ENCODE assay signal across 8 cellular contexts in genomic region chr2:175166216-175166824, GRCh38. TPM values are rescaled to one million over a fixed set of nuclear protein-coding genes. Genes with fewer than 3 reads are reported as not detected.
DNase-seq lines count a peak whose midpoint lies in the region; ATAC-seq, FAIRE-seq and TF ChIP-seq lines count a peak whose summit lies in the region.

No MANE protein-coding gene starts in this region.

- no peaks in the 10 kb centered on the region for H3K36me3 ChIP-seq in BE2C
- peaks cover 3% of the 10 kb centered on the region for H3K36me3 ChIP-seq in HUES6 (ENCODE audit: control insufficient read depth, insufficient read depth, low read length)
- H3K36me3 ChIP-seq in GM12878 (ENCODE audit: control insufficient read depth in 2 of 2, insufficient read depth in 2 of 2, low read length in 1 of 2) = peaks cover 0 to 2% of the 10 kb centered on the region in 2 experiments; a peak in 1 of 4 replicates
- H3K36me3 ChIP-seq in muscle layer of duodenum (ENCODE audit: control insufficient read depth in 1 of 2, insufficient read depth in 2 of 2, low read length in 2 of 2) = peaks cover 0 to 7% of the 10 kb centered on the region in 2 donors
- no peaks in the 10 kb centered on the region for H3K36me3 ChIP-seq in small intestine (ENCODE audit: control insufficient read depth in 2 of 2, insufficient read depth in 2 of 2, low read length in 2 of 2)

- H4K20me1 ChIP-seq in GM12878 (ENCODE audit: control insufficient read depth, insufficient read depth) = no peaks in the 10 kb centered on the region

- peak overlapping the region; percentile 97 for H3K9ac ChIP-seq in HUES6 (ENCODE audit: low read length)
- peak overlapping the region; percentile 92 for H3K9ac ChIP-seq in GM12878 (ENCODE audit: control insufficient read depth, insufficient read depth, low read length)

- intact Hi-C loops in GM12878 (cut with micrococcal nuclease; ENCODE audit: unreplicated experiment) = no loop called here

- 59% methylated on average over 9 of the region's 9 CpGs for WGBS in GM12878 (ENCODE audit: insufficient coverage, insufficient replicate concordance, low lambda C conversion rate, missing lambda C conversion rate)
- 50 to 59% (median 57%) methylated on average over 9 of the region's 9 CpGs for WGBS in small intestine, 3 donors

- TF ChIP-seq EP300 in GM12878 (IDR thresholded peaks at IDR 0.05; ENCODE audit: borderline replicate concordance in 1 of 2, control insufficient read depth in 1 of 2, low read depth in 2 of 2, low read length in 2 of 2) = no peak

- H3K27me3 ChIP-seq in BE2C = no peaks in the 10 kb centered on the region
- no peaks in the 10 kb centered on the region for H3K27me3 ChIP-seq in HUES6 (ENCODE audit: control insufficient read depth, insufficient read depth, low read length)
- no peaks in the 10 kb centered on the region for H3K27me3 ChIP-seq in GM12878 (replicated peaks in 1 of 2; ENCODE audit: control insufficient read depth in 2 of 2, insufficient read depth in 2 of 2, low read length in 1 of 2)
- H3K27me3 ChIP-seq in muscle layer of duodenum (ENCODE audit: low read depth, low read length) = no peaks in the 10 kb centered on the region
- no peaks in the 10 kb centered on the region for H3K27me3 ChIP-seq in small intestine (ENCODE audit: control insufficient read depth in 2 of 2, insufficient read depth in 2 of 2, low read length in 2 of 2)

- TF ChIP-seq RAD21 in GM12878 (IDR thresholded peaks at IDR 0.05; ENCODE audit: insufficient read depth, low read depth, low read length) = no peak

- SMC1A ChIA-PET in GM12878 (lab: Charles Lee; ENCODE audit: uncharacterized antibody, unreplicated experiment) = interaction anchor here (1.0 to 1.9 kb wide), 4 partner anchors 13 to 30 kb away, joined by 3 to 15 read pairs (median 6); no protein-coding TSS in a partner anchor

- H3K4me3 ChIP-seq in BE2C (ENCODE audit: low read depth, low read length) (peak overlapping the region; percentile 92), HUES6 (ENCODE audit: low read depth, low read length) (peak overlapping the region; percentile 100), GM12878 (peak overlapping the region; percentile 93), muscle layer of duodenum (ENCODE audit: low read depth in 1 of 2, low read length in 2 of 2) (peak overlapping the region; percentile 11 to 98), small intestine (ENCODE audit: low read depth in 1 of 2, low read length in 2 of 2) (no peak overlapping the region)

- RAD21 ChIA-PET in GM12878 (lab: Charles Lee; ENCODE audit: unreplicated experiment) = interaction anchor here (1.2 to 1.5 kb wide), 2 partner anchors 29 to 60 kb away, joined by 3 to 5 read pairs; no protein-coding TSS in a partner anchor

- H3K4me1 ChIP-seq in BE2C (peaks cover 3% of the 10 kb centered on the region; the same call in 1 of the 2 replicates), HUES6 (ENCODE audit: control insufficient read depth, insufficient read depth, low read length) (peaks cover 4% of the 10 kb centered on the region), GM12878 (ENCODE audit: control insufficient read depth, insufficient read depth, low read length) (peaks cover 3% of the 10 kb centered on the region; the same call in 1 of the 2 replicates), muscle layer of duodenum (ENCODE audit: control insufficient read depth in 1 of 2, insufficient read depth in 2 of 2, low read length in 2 of 2) (peaks cover 7 to 19% of the 10 kb centered on the region in 2 donors), small intestine (ENCODE audit: control insufficient read depth in 2 of 2, insufficient read depth in 1 of 2, low read depth in 1 of 2, low read length in 1 of 2) (no peaks in the 10 kb centered on the region)

- DNase-seq in BE2C (no peak), GM12878 (ENCODE audit: low read depth, low spot score) (no peak), small intestine (no peak), SHP77 (lab: John Stamatoyannopoulos, UW) (no peak), inferior parietal cortex (ENCODE audit: extremely low spot score) (no peak)

- no TSS peak for BruUV-seq in GM12878 (replicated peaks; lab: Mats Ljungman, UMichigan)

- H3K27ac ChIP-seq in HUES6 (ENCODE audit: low read depth, low read length) (peak overlapping the region; percentile 89; the same call in 1 of the 2 replicates), GM12878 (ENCODE audit: control insufficient read depth, insufficient read depth) (peak overlapping the region; percentile 95; the same call in 1 of the 2 replicates), muscle layer of duodenum (ENCODE audit: low read length) (no peak overlapping the region), small intestine (ENCODE audit: low read depth in 1 of 2, low read length in 1 of 2) (no peak overlapping the region)

- H3K4me2 ChIP-seq in GM12878 (ENCODE audit: control insufficient read depth, insufficient read depth) = peak overlapping the region; percentile 53

- H2AFZ ChIP-seq in GM12878 (ENCODE audit: control insufficient read depth, low read depth, low read length) = no peak overlapping the region

- FAIRE-seq in GM12878 (lab: Jason Lieb, UNC) = no peak
- no peak for FAIRE-seq in small intestine (lab: Jason Lieb, UNC)

- CTCF ChIA-PET in GM12878 (lab: Yijun Ruan, JAX) = interaction anchor here (1.2 to 2.6 kb wide), 5 partner anchors 12 to 61 kb away, joined by 4 to 12 read pairs (median 7); no protein-coding TSS in a partner anchor

- H3K9me3 ChIP-seq in BE2C = no peaks in the 10 kb centered on the region
- H3K9me3 ChIP-seq in HUES6 (ENCODE audit: control insufficient read depth, insufficient read depth, low read depth, low read length) = no peaks in the 10 kb centered on the region; the same call in 1 of the 2 replicates
- H3K9me3 ChIP-seq in GM12878 (replicated peaks; ENCODE audit: control insufficient read depth, insufficient read depth, low read length) = no peaks in the 10 kb centered on the region; the same call in 1 of the 3 replicates
- H3K9me3 ChIP-seq in muscle layer of duodenum (ENCODE audit: control insufficient read depth in 1 of 2, low read length in 2 of 2) = no peaks in the 10 kb centered on the region
- no peaks in the 10 kb centered on the region for H3K9me3 ChIP-seq in small intestine (ENCODE audit: control insufficient read depth, low read depth)

- TF ChIP-seq CTCF in BE2C (IDR thresholded peaks at IDR 0.05; ENCODE audit: low read depth, low read length) = no peak
- no peak for TF ChIP-seq CTCF in GM12878 (IDR thresholded peaks at IDR 0.05 in 2 of 3, conservative IDR thresholded peaks at IDR 0.05 in 1 of 3; ENCODE audit: control insufficient read depth in 2 of 3, extremely low read depth in 1 of 3, insufficient read depth in 1 of 3, low read depth in 3 of 3, low read length in 3 of 3)

- in situ Hi-C loops in GM12878 (cut with MboI) = no loop called here

- ATAC-seq in GM12878 = no peak
- no peak for ATAC-seq in GM19463 (IDR thresholded peaks at IDR 0.05; ENCODE audit: unreplicated experiment)

- POLR2A ChIA-PET in GM12878 (lab: Charles Lee) = interaction anchor here (0.9 to 2.1 kb wide), 5 partner anchors 11 to 62 kb away, joined by 3 to 7 read pairs (median 4); partner anchors contain the start of gene ATP5MC3

- peaks cover 65% of the 10 kb centered on the region for H3K79me2 ChIP-seq in GM12878 (ENCODE audit: control insufficient read depth, insufficient read depth, low read length)

- no peak for TF ChIP-seq POLR2A in GM12878 (IDR thresholded peaks at IDR 0.05; ENCODE audit: low read depth, low read length)

TF ChIP-seq in GM12878, 131 proteins besides CTCF, POLR2A, EP300 and RAD21 (continues in another document):
- no peak for TF ChIP-seq RBBP5 (conservative IDR thresholded peaks at IDR 0.05)

RNA-seq across cellular contexts. Expression of gene ATF2, which starts 1.7 kb away (rescaled TPM):
- polyA plus RNA-seq in BE2C (2012; ENCODE audit: insufficient read depth, insufficient read length, low read depth) = 10.3 TPM
- 146 and 154 TPM in 2 replicates for total RNA-seq in GM12878 (2013; cell fraction: nucleolus; rRNA removed)
- 26.0 and 28.2 TPM in 2 replicates for total RNA-seq in GM12878 (2014; rRNA removed)
- total RNA-seq in GM12878 (2014; rRNA removed; fragmentation: Illumina TruSeq; extraction: Trizol) = 35.7 and 36.2 TPM in 2 replicates
- 34.0 and 35.8 TPM in 2 replicates for total RNA-seq in GM12878 (2021)
- polyA plus RNA-seq in GM12878 (2011; ENCODE audit: low read depth) = 14.3 TPM
- polyA plus RNA-seq in GM12878 (2011; rRNA removed) = 78.0 and 93.7 TPM in 2 replicates
- polyA plus RNA-seq in GM12878 (2011; cell fraction: cytosol; rRNA removed) = 54.7 and 55.9 TPM in 2 replicates
- polyA plus RNA-seq in GM12878 (2011; cell fraction: nucleus; rRNA removed) = 26.6 and 34.9 TPM in 2 replicates
- 17.8 and 23.5 TPM in 2 replicates for polyA plus RNA-seq in GM12878 (2012)
- 38.2 and 43.4 TPM in 2 replicates for polyA plus RNA-seq in GM12878 (2014; fragmentation: Illumina TruSeq; extraction: Trizol)
- polyA plus RNA-seq in GM12878 (2014; fragmentation: Nextera tagmentation; extraction: Ambion mirVana) = 10 to 100 TPM; 10.3 to 17.7 TPM
- 17.6 and 18.9 TPM in 2 replicates for polyA plus RNA-seq in GM12878 (2014; rRNA removed)
- polyA plus RNA-seq in GM12878 (2016; fragmentation: Nextera tagmentation; extraction: Ambion mirVana) = 10 to 100 TPM; 42.5 to 44.7 TPM
- 153 and 156 TPM in 2 replicates for polyA minus RNA-seq in GM12878 (2011; rRNA and poly(A)+ RNA removed)
- polyA minus RNA-seq in GM12878 (2011; cell fraction: cytosol; rRNA and poly(A)+ RNA removed) = 34.7 and 43.8 TPM in 2 replicates
- polyA minus RNA-seq in GM12878 (2011; cell fraction: nucleus; rRNA and poly(A)+ RNA removed) = 72.9 and 89.1 TPM in 2 replicates
- polyA plus RNA-seq in small intestine = 10 to 100 TPM; 11.6 to 15.0 (median 11.6) TPM

RNA-seq across cellular contexts. Expression of gene ATP5MC3, which starts 15.2 kb away (rescaled TPM):
- polyA plus RNA-seq in BE2C (2012; ENCODE audit: insufficient read depth, insufficient read length, low read depth) = 180 TPM
- 68.9 and 71.1 TPM in 2 replicates for total RNA-seq in GM12878 (2013; cell fraction: nucleolus; rRNA removed)
- total RNA-seq in GM12878 (2014; rRNA removed) (308 and 329 TPM in 2 replicates), GM12878 (2014; rRNA removed; fragmentation: Illumina TruSeq; extraction: Trizol) (330 and 378 TPM in 2 replicates), GM12878 (2021) (424 and 434 TPM in 2 replicates)
- polyA plus RNA-seq in GM12878 (2011; ENCODE audit: low read depth) = 261 TPM
- polyA plus RNA-seq in GM12878 (2011; rRNA removed) (1,196 and 1,341 TPM in 2 replicates), GM12878 (2014; fragmentation: Illumina TruSeq; extraction: Trizol) (205 and 334 TPM in 2 replicates), GM12878 (2014; fragmentation: Nextera tagmentation; extraction: Ambion mirVana) (100 to 1,000 TPM; 643 to 716 TPM), GM12878 (2014; rRNA removed) (422 and 457 TPM in 2 replicates), GM12878 (2016; fragmentation: Nextera tagmentation; extraction: Ambion mirVana) (1,000 to 10,000 TPM; 1,121 to 1,181 TPM), small intestine (1,000 to 10,000 TPM in 1 of 3 donors, 100 to 1,000 TPM in 2; 716 to 1,066 (median 841) TPM)
- polyA plus RNA-seq in GM12878 (2011; cell fraction: cytosol; rRNA removed) = 686 and 945 TPM in 2 replicates
- polyA plus RNA-seq in GM12878 (2011; cell fraction: nucleus; rRNA removed) = 343 and 385 TPM in 2 replicates
- 345 and 392 TPM in 2 replicates for polyA plus RNA-seq in GM12878 (2012)
- polyA minus RNA-seq in GM12878 (2011; rRNA and poly(A)+ RNA removed) = 333 and 340 TPM in 2 replicates
- 92.2 and 96.0 TPM in 2 replicates for polyA minus RNA-seq in GM12878 (2011; cell fraction: cytosol; rRNA and poly(A)+ RNA removed)
- polyA minus RNA-seq in GM12878 (2011; cell fraction: nucleus; rRNA and poly(A)+ RNA removed) = 64.4 and 91.2 TPM in 2 replicates

Comparison
In these comparisons a context has a peak if more than half of its experiments do, and no peak if none do; other contexts are left out.
1. H3K4me3 ChIP-seq: peak in BE2C (single experiment), HUES6 (single experiment), GM12878 (single experiment) and muscle layer of duodenum (2 of 2); none in small intestine (0 of 2).
2. H3K27ac ChIP-seq: peak in HUES6 (single experiment) and GM12878 (single experiment); none in muscle layer of duodenum (single experiment) and small intestine (0 of 2).